Comparison of ENCODE assay signal across 1 cellular context in genomic region chr6:27281105-27281539, GRCh38.
TF ChIP-seq lines count a peak whose summit lies in the region.

No MANE protein-coding gene starts in this region.

TF ChIP-seq in HEK293, 187 proteins besides CTCF, POLR2A, EP300 and RAD21 (continued from another document and continues in another):
- no peak for TF ChIP-seq ZNF398 (tag by site-specific recombination; IDR thresholded peaks at IDR 0.05)
- no peak for TF ChIP-seq ZNF549 (tag by site-specific recombination; IDR thresholded peaks at IDR 0.05)
- TF ChIP-seq ZNF513 (tag by site-specific recombination; IDR thresholded peaks at IDR 0.05) = no peak
- peak; percentile 46; the same call in 1 of the 2 replicates for TF ChIP-seq ZNF449 (tag by site-specific recombination; IDR thresholded peaks at IDR 0.05)
- TF ChIP-seq ZFP3 (tag by site-specific recombination; IDR thresholded peaks at IDR 0.05; ENCODE audit: low read depth) = no peak
- TF ChIP-seq ZNF514 (tag by site-specific recombination; IDR thresholded peaks at IDR 0.05) = no peak
- TF ChIP-seq KLF7 (tag by site-specific recombination; IDR thresholded peaks at IDR 0.05; ENCODE audit: borderline replicate concordance) = no peak
- peak; percentile 22; the same call in 1 of the 2 replicates for TF ChIP-seq ZSCAN30 (tag by site-specific recombination; IDR thresholded peaks at IDR 0.05)
- no peak for TF ChIP-seq ZNF211 (tag by site-specific recombination; IDR thresholded peaks at IDR 0.05; ENCODE audit: low read depth)
- TF ChIP-seq, protein P1, sequence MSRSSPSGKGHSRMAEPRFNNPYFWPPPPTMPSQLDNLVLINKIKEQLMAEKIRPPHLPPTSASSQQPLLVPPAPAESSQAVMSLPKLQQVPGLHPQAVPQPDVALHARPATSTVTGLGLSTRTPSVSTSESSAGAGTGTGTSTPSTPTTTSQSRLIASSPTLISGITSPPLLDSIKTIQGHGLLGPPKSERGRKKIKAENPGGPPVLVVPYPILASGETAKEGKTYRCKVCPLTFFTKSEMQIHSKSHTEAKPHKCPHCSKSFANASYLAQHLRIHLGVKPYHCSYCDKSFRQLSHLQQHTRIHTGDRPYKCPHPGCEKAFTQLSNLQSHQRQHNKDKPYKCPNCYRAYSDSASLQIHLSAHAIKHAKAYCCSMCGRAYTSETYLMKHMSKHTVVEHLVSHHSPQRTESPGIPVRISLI (tag by site-specific recombination; IDR thresholded peaks at IDR 0.05) = peak; percentile 97
- peak; percentile 65; the same call in 1 of the 2 replicates for TF ChIP-seq ZNF366 (tag by site-specific recombination; conservative IDR thresholded peaks at IDR 0.05)
- TF ChIP-seq, protein P2, sequence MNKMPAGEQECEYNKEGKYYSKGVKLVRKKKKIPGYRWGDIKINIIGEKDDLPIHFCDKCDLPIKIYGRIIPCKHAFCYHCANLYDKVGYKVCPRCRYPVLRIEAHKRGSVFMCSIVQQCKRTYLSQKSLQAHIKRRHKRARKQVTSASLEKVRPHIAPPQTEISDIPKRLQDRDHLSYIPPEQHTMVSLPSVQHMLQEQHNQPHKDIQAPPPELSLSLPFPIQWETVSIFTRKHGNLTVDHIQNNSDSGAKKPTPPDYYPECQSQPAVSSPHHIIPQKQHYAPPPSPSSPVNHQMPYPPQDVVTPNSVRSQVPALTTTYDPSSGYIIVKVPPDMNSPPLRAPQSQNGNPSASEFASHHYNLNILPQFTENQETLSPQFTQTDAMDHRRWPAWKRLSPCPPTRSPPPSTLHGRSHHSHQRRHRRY (tag by site-specific recombination; IDR thresholded peaks at IDR 0.05) = no peak
- TF ChIP-seq ZNF521 (tag by site-specific recombination; IDR thresholded peaks at IDR 0.05) = no peak
- no peak for TF ChIP-seq ZNF561 (tag by site-specific recombination; IDR thresholded peaks at IDR 0.05; ENCODE audit: borderline replicate concordance)
- TF ChIP-seq HOXC10 (CRISPR knock-in tag; IDR thresholded peaks at IDR 0.05) = no peak
- 0 out of 2 replicates have a peak, but pooled peaks have one; percentile 5 for TF ChIP-seq SCRT2 (tag by site-specific recombination; IDR thresholded peaks at IDR 0.05)
- no peak for TF ChIP-seq KLF1 (tag by site-specific recombination; IDR thresholded peaks at IDR 0.05)
- no peak for TF ChIP-seq HOXA7 (CRISPR knock-in tag; IDR thresholded peaks at IDR 0.05; ENCODE audit: borderline replicate concordance)
- TF ChIP-seq ZNF664 (tag by site-specific recombination; IDR thresholded peaks at IDR 0.05) = no peak
- no peak for TF ChIP-seq ZNF555 (tag by site-specific recombination; conservative IDR thresholded peaks at IDR 0.05)
- no peak for TF ChIP-seq ZNF571 (tag by site-specific recombination; IDR thresholded peaks at IDR 0.05)
- TF ChIP-seq GLIS1 (tag by site-specific recombination; IDR thresholded peaks at IDR 0.05) = 0 out of 2 replicates have a peak, but pooled peaks have one; percentile 16
- TF ChIP-seq, protein P3, sequence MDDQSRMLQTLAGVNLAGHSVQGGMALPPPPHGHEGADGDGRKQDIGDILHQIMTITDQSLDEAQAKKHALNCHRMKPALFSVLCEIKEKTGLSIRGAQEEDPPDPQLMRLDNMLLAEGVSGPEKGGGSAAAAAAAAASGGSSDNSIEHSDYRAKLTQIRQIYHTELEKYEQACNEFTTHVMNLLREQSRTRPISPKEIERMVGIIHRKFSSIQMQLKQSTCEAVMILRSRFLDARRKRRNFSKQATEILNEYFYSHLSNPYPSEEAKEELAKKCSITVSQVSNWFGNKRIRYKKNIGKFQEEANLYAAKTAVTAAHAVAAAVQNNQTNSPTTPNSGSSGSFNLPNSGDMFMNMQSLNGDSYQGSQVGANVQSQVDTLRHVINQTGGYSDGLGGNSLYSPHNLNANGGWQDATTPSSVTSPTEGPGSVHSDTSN (CRISPR knock-in tag; IDR thresholded peaks at IDR 0.05) = no peak
- peak; percentile 65 for TF ChIP-seq ZNF335 (tag by site-specific recombination; conservative IDR thresholded peaks at IDR 0.05)
- no peak for TF ChIP-seq ZNF510 (tag by site-specific recombination; IDR thresholded peaks at IDR 0.05; ENCODE audit: insufficient replicate concordance)
- TF ChIP-seq ZBTB6 (tag by site-specific recombination; IDR thresholded peaks at IDR 0.05) = no peak
- peak; percentile 43 for TF ChIP-seq ZNF600 (tag by site-specific recombination; IDR thresholded peaks at IDR 0.05)
- TF ChIP-seq, protein P4, sequence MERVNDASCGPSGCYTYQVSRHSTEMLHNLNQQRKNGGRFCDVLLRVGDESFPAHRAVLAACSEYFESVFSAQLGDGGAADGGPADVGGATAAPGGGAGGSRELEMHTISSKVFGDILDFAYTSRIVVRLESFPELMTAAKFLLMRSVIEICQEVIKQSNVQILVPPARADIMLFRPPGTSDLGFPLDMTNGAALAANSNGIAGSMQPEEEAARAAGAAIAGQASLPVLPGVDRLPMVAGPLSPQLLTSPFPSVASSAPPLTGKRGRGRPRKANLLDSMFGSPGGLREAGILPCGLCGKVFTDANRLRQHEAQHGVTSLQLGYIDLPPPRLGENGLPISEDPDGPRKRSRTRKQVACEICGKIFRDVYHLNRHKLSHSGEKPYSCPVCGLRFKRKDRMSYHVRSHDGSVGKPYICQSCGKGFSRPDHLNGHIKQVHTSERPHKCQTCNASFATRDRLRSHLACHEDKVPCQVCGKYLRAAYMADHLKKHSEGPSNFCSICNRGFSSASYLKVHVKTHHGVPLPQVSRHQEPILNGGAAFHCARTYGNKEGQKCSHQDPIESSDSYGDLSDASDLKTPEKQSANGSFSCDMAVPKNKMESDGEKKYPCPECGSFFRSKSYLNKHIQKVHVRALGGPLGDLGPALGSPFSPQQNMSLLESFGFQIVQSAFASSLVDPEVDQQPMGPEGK (tag by site-specific recombination; IDR thresholded peaks at IDR 0.05) = peak; percentile 18; the same call in 1 of the 2 replicates
- TF ChIP-seq ZNF654 (tag by site-specific recombination; IDR thresholded peaks at IDR 0.05; ENCODE audit: low read depth) = 0 out of 2 replicates have a peak, but pooled peaks have one; percentile 8
- TF ChIP-seq ZNF433 (tag by site-specific recombination; IDR thresholded peaks at IDR 0.05; ENCODE audit: low read depth) = no peak
- TF ChIP-seq, protein P5, sequence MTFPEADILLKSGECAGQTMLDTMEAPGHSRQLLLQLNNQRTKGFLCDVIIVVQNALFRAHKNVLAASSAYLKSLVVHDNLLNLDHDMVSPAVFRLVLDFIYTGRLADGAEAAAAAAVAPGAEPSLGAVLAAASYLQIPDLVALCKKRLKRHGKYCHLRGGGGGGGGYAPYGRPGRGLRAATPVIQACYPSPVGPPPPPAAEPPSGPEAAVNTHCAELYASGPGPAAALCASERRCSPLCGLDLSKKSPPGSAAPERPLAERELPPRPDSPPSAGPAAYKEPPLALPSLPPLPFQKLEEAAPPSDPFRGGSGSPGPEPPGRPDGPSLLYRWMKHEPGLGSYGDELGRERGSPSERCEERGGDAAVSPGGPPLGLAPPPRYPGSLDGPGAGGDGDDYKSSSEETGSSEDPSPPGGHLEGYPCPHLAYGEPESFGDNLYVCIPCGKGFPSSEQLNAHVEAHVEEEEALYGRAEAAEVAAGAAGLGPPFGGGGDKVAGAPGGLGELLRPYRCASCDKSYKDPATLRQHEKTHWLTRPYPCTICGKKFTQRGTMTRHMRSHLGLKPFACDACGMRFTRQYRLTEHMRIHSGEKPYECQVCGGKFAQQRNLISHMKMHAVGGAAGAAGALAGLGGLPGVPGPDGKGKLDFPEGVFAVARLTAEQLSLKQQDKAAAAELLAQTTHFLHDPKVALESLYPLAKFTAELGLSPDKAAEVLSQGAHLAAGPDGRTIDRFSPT (tag by site-specific recombination; IDR thresholded peaks at IDR 0.05) = peak; percentile 64
- TF ChIP-seq ZXDB (tag by site-specific recombination; IDR thresholded peaks at IDR 0.05) = peak; percentile 19; the same call in 1 of the 2 replicates
- TF ChIP-seq, protein P6, sequence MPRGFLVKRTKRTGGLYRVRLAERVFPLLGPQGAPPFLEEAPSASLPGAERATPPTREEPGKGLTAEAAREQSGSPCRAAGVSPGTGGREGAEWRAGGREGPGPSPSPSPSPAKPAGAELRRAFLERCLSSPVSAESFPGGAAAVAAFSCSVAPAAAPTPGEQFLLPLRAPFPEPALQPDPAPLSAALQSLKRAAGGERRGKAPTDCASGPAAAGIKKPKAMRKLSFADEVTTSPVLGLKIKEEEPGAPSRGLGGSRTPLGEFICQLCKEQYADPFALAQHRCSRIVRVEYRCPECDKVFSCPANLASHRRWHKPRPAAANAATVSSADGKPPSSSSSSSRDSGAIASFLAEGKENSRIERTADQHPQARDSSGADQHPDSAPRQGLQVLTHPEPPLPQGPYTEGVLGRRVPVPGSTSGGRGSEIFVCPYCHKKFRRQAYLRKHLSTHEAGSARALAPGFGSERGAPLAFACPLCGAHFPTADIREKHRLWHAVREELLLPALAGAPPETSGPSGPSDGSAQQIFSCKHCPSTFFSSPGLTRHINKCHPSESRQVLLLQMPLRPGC (tag by site-specific recombination; IDR thresholded peaks at IDR 0.05) = no peak
- TF ChIP-seq ZNF777 (tag by site-specific recombination; IDR thresholded peaks at IDR 0.05; ENCODE audit: borderline replicate concordance) = no peak
- no peak for TF ChIP-seq ZNF23 (tag by site-specific recombination; IDR thresholded peaks at IDR 0.05; ENCODE audit: borderline replicate concordance)
- TF ChIP-seq ZBTB17 (tag by site-specific recombination; IDR thresholded peaks at IDR 0.05) = peak; percentile 64; the same call in 1 of the 2 replicates
- no peak for TF ChIP-seq ZNF843 (tag by site-specific recombination; IDR thresholded peaks at IDR 0.05)
- no peak for TF ChIP-seq MYNN (tag by site-specific recombination; IDR thresholded peaks at IDR 0.05; ENCODE audit: borderline replicate concordance)
- no peak for TF ChIP-seq SP2 (tag by site-specific recombination; IDR thresholded peaks at IDR 0.05)
- peak; percentile 88 for TF ChIP-seq IKZF3 (tag by site-specific recombination; IDR thresholded peaks at IDR 0.05)
- no peak for TF ChIP-seq ZBTB49 (tag by site-specific recombination; IDR thresholded peaks at IDR 0.05; ENCODE audit: low read depth)
- TF ChIP-seq ZBTB8A (tag by site-specific recombination; IDR thresholded peaks at IDR 0.05) = peak; percentile 62
